Comparison of ENCODE assay signal across 24 cellular contexts in the genomic region with DNA sequence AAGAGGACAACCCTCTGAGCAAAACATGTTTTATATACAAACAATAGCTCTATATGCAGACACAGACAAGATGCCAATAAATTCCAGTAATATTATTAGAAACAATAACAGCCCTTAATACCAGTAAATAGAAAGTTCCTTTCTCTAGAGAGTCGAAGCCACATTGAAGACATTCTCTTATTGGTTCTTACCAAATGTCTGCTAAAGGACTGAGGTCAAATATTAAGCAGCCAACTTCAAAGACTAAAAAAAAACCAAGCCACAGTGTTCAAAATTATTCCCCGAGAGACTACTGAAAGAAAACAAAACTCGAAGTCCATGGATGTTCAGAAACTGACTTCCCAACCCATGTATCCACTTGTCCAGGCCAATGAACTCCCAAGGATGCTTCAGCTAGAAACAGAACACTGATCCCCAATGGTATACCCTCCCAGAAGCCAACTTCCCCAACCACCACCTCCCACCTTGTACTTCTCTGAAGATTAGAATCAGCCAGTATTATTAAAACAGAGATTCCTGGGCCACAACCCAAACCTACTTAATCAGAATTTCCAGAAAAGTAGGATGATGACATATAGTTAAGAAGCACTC. TPM values are rescaled to one million over a fixed set of nuclear protein-coding genes. Genes with fewer than 3 reads are reported as not detected.
"Had no signal": no experiment of that assay in that cellular context is flagged by ENCODE, and none has a peak within 500 bp of the region (broad histone marks: within the 10 kb centered on the region; RNA-seq: fewer than 3 reads in every experiment).

No MANE protein-coding gene starts in this region.

- H3K4me1 ChIP-seq: body of pancreas, suprapubic skin had no signal

- H3K36me3 ChIP-seq: suprapubic skin had no signal

- ATAC-seq: body of pancreas; left lobe of liver; stimulated activated naive CD8-positive, alpha-beta T cell treated with anti-CD3 and anti-CD28 coated beads, Interleukin-15, Interleukin-2, amounts not matched to agents 100 U/mL and 50 U/mL, for 24 hours had no signal

- H3K9me3 ChIP-seq: body of pancreas, suprapubic skin had no signal

- H3K27ac ChIP-seq: body of pancreas, suprapubic skin had no signal

- H3K4me3 ChIP-seq: body of pancreas, suprapubic skin had no signal

- H3K27me3 ChIP-seq: body of pancreas, suprapubic skin had no signal

- DNase-seq: activated CD4-positive, alpha-beta memory T cell treated with anti-CD3 and anti-CD28 coated beads, Interleukin-2, amount 10 ng/mL, durations not matched to agents 7 days and 5 days; activated CD4-positive, alpha-beta T cell treated with anti-CD3 and anti-CD28 coated beads for 48 hours; activated CD4-positive, CD25-positive, alpha-beta regulatory T cell; activated naive CD4-positive, alpha-beta T cell treated with Interleukin-2 at 50 U/mL for 16 hours; activated naive CD8-positive, alpha-beta T cell treated with anti-CD3 and anti-CD28 coated beads, Interleukin-2, amount 10 ng/mL, durations not matched to agents 7 days and 5 days; activated T-cell treated with anti-CD3 and anti-CD28 coated beads, Interleukin-2, amount 50 U/mL, for 1 hour; amygdala; body of pancreas; central memory CD4-positive, alpha-beta T cell; cortex of kidney; effector CD4-positive, alpha-beta T cell; hypothalamus; islet precursor cell; mammary epithelial cell; midbrain; nucleus accumbens; retina; stimulated activated CD4-positive, alpha-beta T cell treated with anti-CD3 and anti-CD28 coated beads, Interleukin-2, amount 100 ng/mL, for 24 hours; stimulated activated naive CD8-positive, alpha-beta T cell treated with anti-CD3 and anti-CD28 coated beads, Interleukin-15, Interleukin-2, amounts not matched to agents 100 U/mL and 50 U/mL, for 24 hours; T1000 had no signal

RNA-seq across cellular contexts. Expression of a gene that starts 51.9 kb away (rescaled TPM):
- total RNA-seq: activated CD4-positive, alpha-beta memory T cell treated with anti-CD3 and anti-CD28 coated beads, Interleukin-2, amount 10 ng/mL, durations not matched to agents 7 days and 5 days; activated naive CD8-positive, alpha-beta T cell treated with anti-CD3 and anti-CD28 coated beads, Interleukin-2, amount 10 ng/mL, durations not matched to agents 7 days and 5 days; activated T-helper 2 cell treated with anti-CD3 and anti-CD28 coated beads, Interferon-gamma antibody, Interleukin-2, Interleukin-4, amounts not matched to agents 10 μg/mL and 5 μg/mL and 100 μg/mL, durations not matched to agents 14 hours and 24 hours and 36 hours; T-helper 1 cell treated with Interleukin-12 subunit alpha and Interleukin-12 subunit beta and Interleukin-4 antibody, amounts not matched to agents 30 ng/mL and 1 ng/mL, for 36 hours had no signal
